Comparison of ENCODE assay signal across 12 cellular contexts in genomic region chr22:21951062-21951461, GRCh38. TPM values are rescaled to one million over a fixed set of nuclear protein-coding genes. Genes with fewer than 3 reads are reported as not detected.
DNase-seq lines count a peak whose midpoint lies in the region; ATAC-seq and TF ChIP-seq lines count a peak whose summit lies in the region.
"Had no signal": no experiment of that assay in that cellular context is flagged by ENCODE, and none has a peak within 500 bp of the region (broad histone marks: within the 10 kb centered on the region; RNA-seq: fewer than 3 reads in every experiment).

No MANE protein-coding gene starts in this region.

- H3K9me3 Mint-ChIP-seq in activated CD4-positive, alpha-beta T cell treated with anti-CD3 and anti-CD28 coated beads, Interleukin-2, amount 10 ng/mL, durations not matched to agents 24 days and 14 days, result no peaks in the 10 kb centered on the region
- H3K9me3 Mint-ChIP-seq in brain, result no peaks in the 10 kb centered on the region
- H3K9me3 Mint-ChIP-seq in nephron, result no peaks in the 10 kb centered on the region

- intact Hi-C loops in activated CD4-positive, alpha-beta T cell treated with anti-CD3 and anti-CD28 coated beads, Interleukin-2, amount 10 ng/mL, durations not matched to agents 24 days and 14 days (cut with micrococcal nuclease), result no loop called here
- intact Hi-C loops in tibial artery (cut with DNase I; ENCODE audit: low total_unique reads), result loop anchor here (5.0 kb wide), 1 partner anchor 239 kb away; no protein-coding TSS in a partner anchor

- H3K4me1 ChIP-seq in tibial artery, result peaks cover 0 to 41% (median 23%) of the 10 kb centered on the region in 4 donors

- no peaks in the 10 kb centered on the region for H3K27me3 Mint-ChIP-seq in activated CD4-positive, alpha-beta T cell treated with anti-CD3 and anti-CD28 coated beads, Interleukin-2, amount 10 ng/mL, durations not matched to agents 24 days and 14 days
- H3K27me3 Mint-ChIP-seq in brain (no peaks in the 10 kb centered on the region), nephron (ENCODE audit: low read depth) (no peaks in the 10 kb centered on the region)

- peak overlapping the region; percentile 53 for H3K4me3 Mint-ChIP-seq in activated CD4-positive, alpha-beta T cell treated with anti-CD3 and anti-CD28 coated beads, Interleukin-2, amount 10 ng/mL, durations not matched to agents 24 days and 14 days
- H3K4me3 Mint-ChIP-seq in brain, result peak overlapping the region; percentile 76 to 94 (median 85)
- peak overlapping the region; percentile 88 to 91 (median 89) for H3K4me3 Mint-ChIP-seq in nephron

- no peak for DNase-seq in activated CD4-positive, alpha-beta T cell treated with anti-CD3 and anti-CD28 coated beads, Interleukin-2, amount 10 ng/mL, durations not matched to agents 24 days and 14 days
- DNase-seq in activated CD4-positive, alpha-beta T cell treated with anti-CD3 and anti-CD28 coated beads, Interleukin-2, amount 50 U/mL, for 4 hours, result no peak
- DNase-seq in HL-60 (ENCODE audit: low read depth in 1 of 2, low spot score in 1 of 2) (no peak), H7 (no peak), tibial artery (no peak)
- DNase-seq: hypothalamus, NCI-H187 treated with DMSO at 0.1 percent for 48 hours, NCI-H774, RPMI8226 had no signal

- no peak overlapping the region for H3K27ac Mint-ChIP-seq in activated CD4-positive, alpha-beta T cell treated with anti-CD3 and anti-CD28 coated beads, Interleukin-2, amount 10 ng/mL, durations not matched to agents 24 days and 14 days
- H3K27ac Mint-ChIP-seq in brain, result peak overlapping the region in 1 of 5 experiments; percentile 46
- peak overlapping the region in 1 of 3 experiments; percentile 39 for H3K27ac Mint-ChIP-seq in nephron

- no peaks in the 10 kb centered on the region for H3K9me3 ChIP-seq in tibial artery

- H3K4me3 ChIP-seq in HL-60 (replicated peaks; ENCODE audit: insufficient read depth, low read length), result no peak overlapping the region
- no peak overlapping the region for H3K4me3 ChIP-seq in H7 (ENCODE audit: insufficient read depth, low read depth, low read length)
- no peak overlapping the region for H3K4me3 ChIP-seq in tibial artery

- no peaks in the 10 kb centered on the region for H3K36me3 ChIP-seq in H7 (replicated peaks; ENCODE audit: control insufficient read depth, insufficient read depth, low read length)
- peaks cover 0 to 2% (median 0%) of the 10 kb centered on the region in 3 donors for H3K36me3 ChIP-seq in tibial artery

- TF ChIP-seq CTCF in HL-60 (IDR thresholded peaks at IDR 0.05; ENCODE audit: insufficient read depth, low read length), result no peak
- TF ChIP-seq CTCF in brain (conservative IDR thresholded peaks at IDR 0.05), result no peak
- no peak for TF ChIP-seq CTCF in nephron (IDR thresholded peaks at IDR 0.05; ENCODE audit: unreplicated experiment in 3 of 3)
- no peak for TF ChIP-seq CTCF in tibial artery (IDR thresholded peaks at IDR 0.05)

- peaks cover 2% of the 10 kb centered on the region for H3K36me3 Mint-ChIP-seq in activated CD4-positive, alpha-beta T cell treated with anti-CD3 and anti-CD28 coated beads, Interleukin-2, amount 10 ng/mL, durations not matched to agents 24 days and 14 days (ENCODE audit: low read depth)
- peaks cover 3% of the 10 kb centered on the region for H3K36me3 Mint-ChIP-seq in brain
- no peaks in the 10 kb centered on the region for H3K36me3 Mint-ChIP-seq in nephron (ENCODE audit: low read depth)

- H3K27me3 ChIP-seq in HL-60 (ENCODE audit: insufficient read depth, poor library complexity, severe bottlenecking) (no peaks in the 10 kb centered on the region), H7 (ENCODE audit: control insufficient read depth, insufficient read depth, low read length) (peaks cover 8% of the 10 kb centered on the region), tibial artery (no peaks in the 10 kb centered on the region)

- H3K27ac ChIP-seq in HL-60 (replicated peaks) (peak overlapping the region; percentile 48), tibial artery (no peak overlapping the region)

- no peak for ATAC-seq in HG02798 (IDR thresholded peaks at IDR 0.05; ENCODE audit: poor library complexity, unreplicated experiment)

- peaks cover 16% of the 10 kb centered on the region for H3K4me1 Mint-ChIP-seq in activated CD4-positive, alpha-beta T cell treated with anti-CD3 and anti-CD28 coated beads, Interleukin-2, amount 10 ng/mL, durations not matched to agents 24 days and 14 days
- H3K4me1 Mint-ChIP-seq in brain (peaks cover 48% of the 10 kb centered on the region), nephron (peaks cover 40% of the 10 kb centered on the region)

RNA-seq across cellular contexts. Expression of gene PPM1F, which starts 1.6 kb away (rescaled TPM):
- 31.0 and 40.1 TPM in 2 replicates for total RNA-seq in activated CD4-positive, alpha-beta T cell treated with anti-CD3 and anti-CD28 coated beads, Interleukin-2, amount 10 ng/mL, durations not matched to agents 24 days and 14 days
- 9.3 TPM for polyA plus RNA-seq in brain (ENCODE audit: insufficient read depth, low read depth, low replicate concordance)
- 19.7 and 34.8 TPM in 2 replicates for total RNA-seq in H7 (2014; rRNA removed; shearing (Covaris generic))

RNA-seq across cellular contexts. Expression of gene TOP3B, which starts 31.5 kb away (rescaled TPM):
- total RNA-seq in activated CD4-positive, alpha-beta T cell treated with anti-CD3 and anti-CD28 coated beads, Interleukin-2, amount 10 ng/mL, durations not matched to agents 24 days and 14 days, result 48.0 and 48.6 TPM in 2 replicates
- polyA plus RNA-seq in brain (ENCODE audit: insufficient read depth, low read depth, low replicate concordance), result 9.0 TPM
- 53.8 and 76.2 TPM in 2 replicates for total RNA-seq in H7 (2014; rRNA removed; shearing (Covaris generic))
